ENCODE assay signal across 33 cellular contexts in genomic region chr6:129789974-129790373, GRCh38.
"Had no signal": no experiment of that assay in that cellular context is flagged by ENCODE, and none has a peak within 500 bp of the region (broad histone marks: within the 10 kb centered on the region; RNA-seq: fewer than 3 reads in every experiment).

No MANE protein-coding gene starts in this region.

- H3K4me1 ChIP-seq: adrenal gland, ascending aorta had no signal

- H3K27ac ChIP-seq: adrenal gland, ascending aorta, cardiac muscle cell, VCaP had no signal

- FAIRE-seq: bronchial epithelial cell, TTC549 had no signal

- H3K36me3 ChIP-seq: adrenal gland, ascending aorta, cardiac muscle cell had no signal

- H3K27me3 ChIP-seq: adrenal gland, ascending aorta, cardiac muscle cell had no signal

- ATAC-seq: activated CD8-positive, alpha-beta T cell treated with anti-CD3 and anti-CD28 coated beads for 36 hours; activated naive CD4-positive, alpha-beta T cell treated with anti-CD3 and anti-CD28 coated beads, Interleukin-2, amount 50 U/mL, for 72 hours; activated T-cell treated with anti-CD3 and anti-CD28 coated beads, Interleukin-2, amount 50 U/mL, for 4 hours; activated T-cell treated with anti-CD3 and anti-CD28 coated beads, Interleukin-2, amount 50 U/mL, for 72 hours; activated T-helper 17 cell treated with anti-CD3 and anti-CD28 coated beads, Interleukin-2, amount 50 U/mL, for 72 hours had no signal

- DNase-seq: activated B cell treated with CpG ODN at 0.5 μM for 24 hours; activated CD4-positive, alpha-beta memory T cell treated with anti-CD3 and anti-CD28 coated beads for 36 hours; activated CD4-positive, alpha-beta T cell treated with anti-CD3 and anti-CD28 coated beads for 4 hours; activated CD4-positive, alpha-beta T cell treated with anti-CD3 and anti-CD28 coated beads, Interleukin-2, amount 10 ng/mL, durations not matched to agents 24 days and 14 days; activated CD4-positive, alpha-beta T cell treated with anti-CD3 and anti-CD28 coated beads, Interleukin-2, amount 50 U/mL, for 1 hour; activated CD4-positive, alpha-beta T cell treated with anti-CD3 and anti-CD28 coated beads, Interleukin-2, amount 50 U/mL, for 4 hours; activated CD4-positive, CD25-positive, alpha-beta regulatory T cell treated with anti-CD3 and anti-CD28 coated beads, Interleukin-2, amount 50 U/mL, for 72 hours; activated CD8-positive, alpha-beta memory T cell treated with anti-CD3 and anti-CD28 coated beads, Interleukin-2, amount 50 U/mL, for 4 hours; activated CD8-positive, alpha-beta T cell treated with anti-CD3 and anti-CD28 coated beads for 36 hours; activated effector memory CD4-positive, alpha-beta T cell treated with anti-CD3 and anti-CD28 coated beads, Interleukin-2, amount 50 U/mL, for 16 hours; activated gamma-delta T cell treated with Interleukin-2 at 50 U/mL for 16 hours; activated naive CD4-positive, alpha-beta T cell; activated naive CD4-positive, alpha-beta T cell treated with anti-CD3 and anti-CD28 coated beads for 36 hours; activated naive CD4-positive, alpha-beta T cell treated with anti-CD3 and anti-CD28 coated beads, Interleukin-2, amount 50 U/mL, for 16 hours; activated naive CD8-positive, alpha-beta T cell treated with anti-CD3 and anti-CD28 coated beads for 36 hours; activated T-cell treated with anti-CD3 and anti-CD28 coated beads for 4 hours; activated T-cell treated with anti-CD3 and anti-CD28 coated beads, Interleukin-2, amount 50 U/mL, for 1 hour; activated T-cell treated with anti-CD3 and anti-CD28 coated beads, Interleukin-2, amount 50 U/mL, for 4 hours; activated T-cell treated with anti-CD3 and anti-CD28 coated beads, Interleukin-2, amount 50 U/mL, for 72 hours; adrenal gland; amygdala; anterior cingulate cortex; caudate nucleus; cerebellar nuclear complex; T-helper 2 cell; T-helper 9 cell had no signal

- H3K4me3 ChIP-seq: adrenal gland, ascending aorta, cardiac muscle cell had no signal

- H3K9me3 ChIP-seq: adrenal gland, ascending aorta had no signal
